ENCODE assay signal across 24 cellular contexts in the genomic region with DNA sequence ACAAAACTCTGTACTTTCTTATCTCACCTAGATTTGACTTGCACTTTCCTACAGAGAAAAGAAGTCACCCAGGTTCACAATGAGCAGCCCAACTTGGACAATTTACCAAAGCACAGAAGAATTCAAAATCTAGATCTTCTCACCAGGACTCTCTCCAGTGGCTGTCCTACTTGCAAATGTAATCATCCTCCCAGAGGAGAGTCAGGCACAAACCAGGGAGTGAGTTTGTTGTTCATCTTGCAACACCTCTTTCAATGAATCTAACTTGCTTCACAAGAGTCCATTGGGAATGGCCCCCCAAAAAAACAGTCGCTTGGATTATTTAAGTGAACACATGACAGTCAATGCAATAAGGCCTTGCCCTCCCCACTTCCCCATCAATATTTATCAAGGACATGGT.
"Had no signal": no experiment of that assay in that cellular context is flagged by ENCODE, and none has a peak within 500 bp of the region (broad histone marks: within the 10 kb centered on the region; RNA-seq: fewer than 3 reads in every experiment).

No MANE protein-coding gene starts in this region.

- H3K27me3 ChIP-seq: left lung, sigmoid colon, tibial artery, upper lobe of right lung had no signal

- DNase-seq: activated CD4-positive, alpha-beta memory T cell treated with anti-CD3 and anti-CD28 coated beads, Interleukin-2, amount 10 ng/mL, durations not matched to agents 7 days and 5 days; activated CD4-positive, alpha-beta T cell treated with anti-CD3 and anti-CD28 coated beads, Interleukin-2, amount 10 ng/mL, durations not matched to agents 24 days and 14 days; activated CD4-positive, CD25-positive, alpha-beta regulatory T cell treated with anti-CD3 and anti-CD28 coated beads, Interleukin-2, amount 50 U/mL, for 72 hours; activated CD8-positive, alpha-beta memory T cell treated with anti-CD3 and anti-CD28 coated beads, Interleukin-2, amount 50 U/mL, for 48 hours; activated gamma-delta T cell; activated naive CD4-positive, alpha-beta T cell treated with anti-CD3 and anti-CD28 coated beads, Interleukin-2, amount 10 ng/mL, durations not matched to agents 7 days and 5 days; activated T-cell treated with anti-CD3 and anti-CD28 coated beads, Interleukin-2, amount 50 U/mL, for 24 hours; amygdala; central memory CD4-positive, alpha-beta T cell; foreskin fibroblast; heart left ventricle; left lung; sigmoid colon; small intestine; stimulated activated CD4-positive, alpha-beta T cell treated with anti-CD3 and anti-CD28 coated beads, Interleukin-1b, Interleukin-23, amount 100 ng/mL, for 48 hours; stimulated activated CD4-positive, alpha-beta T cell treated with anti-CD3 and anti-CD28 coated beads, Interleukin-4, amount 100 ng/mL, for 4 hours; stimulated activated CD8-positive, alpha-beta memory T cell treated with anti-CD3 and anti-CD28 coated beads, Interleukin-4, amount 100 ng/mL, for 48 hours; stimulated activated naive CD8-positive, alpha-beta T cell treated with anti-CD3 and anti-CD28 coated beads, Interleukin-15, amount 100 ng/mL, for 72 hours; T-helper 17 cell; T1000; tibial artery; upper lobe of right lung had no signal

- H3K4me3 ChIP-seq: left lung, sigmoid colon, tibial artery, upper lobe of right lung had no signal

- FAIRE-seq: endothelial cell of umbilical vein, small intestine had no signal

- H3K36me3 ChIP-seq: heart left ventricle, left lung, sigmoid colon, tibial artery, upper lobe of right lung had no signal

- H3K27ac ChIP-seq: left lung, upper lobe of right lung had no signal

- H3K9me3 ChIP-seq: heart left ventricle, left lung, sigmoid colon, tibial artery, upper lobe of right lung had no signal

- ATAC-seq: left lung; stimulated activated memory B cell treated with anti-CD40 and anti-IgM and Interleukin-4, amounts not matched to agents 10 μg/mL and 1 μg/mL and 100 μg/mL, for 72 hours; stimulated activated naive CD8-positive, alpha-beta T cell treated with anti-CD3 and anti-CD28 coated beads, Interleukin-15, amount 100 ng/mL, for 72 hours; T-helper 17 cell; upper lobe of right lung had no signal

- H3K4me1 ChIP-seq: left lung, upper lobe of right lung had no signal
